ENCODE assay signal across 8 cellular contexts in the genomic region with DNA sequence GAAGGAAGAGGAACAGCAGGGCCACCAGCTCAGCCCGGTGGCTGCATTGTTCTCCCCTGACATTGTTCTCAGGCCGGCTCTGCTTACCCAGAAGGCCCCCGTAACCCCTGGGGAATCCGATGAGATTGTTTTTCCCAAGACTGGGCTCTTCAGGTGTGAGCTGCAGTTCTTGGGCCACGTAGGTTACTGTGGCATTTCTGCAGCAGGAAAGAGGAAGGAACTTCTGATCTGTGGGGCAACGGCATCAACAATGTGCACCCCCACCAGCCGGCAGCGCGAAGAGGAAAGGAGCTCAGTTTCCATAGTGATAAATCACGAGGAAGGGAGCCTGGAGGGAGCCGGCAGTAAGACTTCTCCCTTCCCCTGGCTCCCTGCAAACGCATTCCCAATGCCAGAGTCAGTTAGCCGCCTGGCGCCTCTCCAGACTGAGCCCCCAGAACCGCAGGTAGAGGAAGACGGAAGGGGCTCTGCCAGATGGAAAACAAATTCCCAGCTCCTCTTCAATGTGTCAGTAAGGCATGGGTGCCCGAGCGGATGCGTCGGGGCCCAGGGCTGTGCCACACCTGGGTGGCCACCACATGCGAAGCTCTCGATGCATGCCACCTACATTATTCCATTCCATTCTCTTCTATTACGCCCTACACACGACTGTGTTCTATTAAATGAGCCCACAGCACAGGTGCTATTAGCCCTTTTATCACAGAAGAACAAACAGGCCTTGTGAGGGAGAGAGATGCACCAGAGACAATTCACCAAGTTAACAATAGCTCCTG. TPM values are rescaled to one million over a fixed set of nuclear protein-coding genes. Genes with fewer than 3 reads are reported as not detected.
DNase-seq lines count a peak whose midpoint lies in the region; ATAC-seq, FAIRE-seq and TF ChIP-seq lines count a peak whose summit lies in the region.

No MANE protein-coding gene starts in this region.

- peaks cover 0 to 9% (median 0%) of the 10 kb centered on the region in 11 experiments; a peak in 1 of 22 replicates for H4K20me1 ChIP-seq in BLaER1 treated with 17β-estradiol and CSF1 and Interleukin-3, amounts not matched to agents 10 nM and 100 nM

- H3K36me3 Mint-ChIP-seq in brain, result no peaks in the 10 kb centered on the region

- no peaks in the 10 kb centered on the region for H3K27me3 ChIP-seq in BLaER1 treated with 17β-estradiol and CSF1 and Interleukin-3, amounts not matched to agents 10 nM and 100 nM

- TF ChIP-seq CTCF in brain (conservative IDR thresholded peaks at IDR 0.05) (no peak), kidney (IDR thresholded peaks at IDR 0.05; ENCODE audit: borderline replicate concordance, extremely low read depth, insufficient read depth) (no peak)

- peak overlapping the region; percentile 57 to 97 (median 88) for H3K27ac Mint-ChIP-seq in brain

- no peaks in the 10 kb centered on the region; a peak in 1 of 22 replicates for H3K36me3 ChIP-seq in BLaER1 treated with 17β-estradiol and CSF1 and Interleukin-3, amounts not matched to agents 10 nM and 100 nM
- H3K36me3 ChIP-seq in kidney (ENCODE audit: control insufficient read depth in 1 of 2, insufficient read depth in 2 of 2, low read length in 2 of 2), result no peaks in the 10 kb centered on the region

- H3K4me2 ChIP-seq in BLaER1 treated with 17β-estradiol and CSF1 and Interleukin-3, amounts not matched to agents 10 nM and 100 nM, result peak overlapping the region; percentile 83 to 97 (median 90)

- peak overlapping the region; percentile 62 to 79 (median 68); a peak in 21 of 22 replicates for H3K9ac ChIP-seq in BLaER1 treated with 17β-estradiol and CSF1 and Interleukin-3, amounts not matched to agents 10 nM and 100 nM
- H3K9ac ChIP-seq in kidney (ENCODE audit: low read length in 2 of 2), result no peak overlapping the region

- H3K9me3 ChIP-seq in BLaER1 treated with 17β-estradiol and CSF1 and Interleukin-3, amounts not matched to agents 10 nM and 100 nM (replicated peaks in 1 of 11), result no peaks in the 10 kb centered on the region
- no peaks in the 10 kb centered on the region for H3K9me3 ChIP-seq in kidney (ENCODE audit: control insufficient read depth in 1 of 2, low read length in 2 of 2)

- H3K4me1 Mint-ChIP-seq in brain, result peaks cover 25% of the 10 kb centered on the region

- ATAC-seq in SK-N-SH treated with all-trans-retinoic acid at 6 μM for 48 hours, result no peak; the same call in 2 of the 3 replicates

- intact Hi-C loops in kidney (cut with DNase I), result loop anchor here (5.0 kb wide), 1 partner anchor 100 kb away; no protein-coding TSS in a partner anchor

- H3K4me1 ChIP-seq in BLaER1 treated with 17β-estradiol and CSF1 and Interleukin-3, amounts not matched to agents 10 nM and 100 nM, result peaks cover 36 to 88% (median 62%) of the 10 kb centered on the region in 10 experiments
- peaks cover 3% of the 10 kb centered on the region in 2 donors for H3K4me1 ChIP-seq in kidney (ENCODE audit: control insufficient read depth in 1 of 2, insufficient read depth in 1 of 2, low read depth in 1 of 2, low read length in 2 of 2)

- H3K4me3 Mint-ChIP-seq in brain, result peak overlapping the region; percentile 51 to 75 (median 69)

- H3K27me3 Mint-ChIP-seq in brain, result peaks cover 8% of the 10 kb centered on the region

- peak overlapping the region; percentile 68 to 85 (median 77); a peak in 21 of 22 replicates for H3K27ac ChIP-seq in BLaER1 treated with 17β-estradiol and CSF1 and Interleukin-3, amounts not matched to agents 10 nM and 100 nM
- H3K27ac ChIP-seq in kidney (ENCODE audit: low read depth in 2 of 2, low read length in 2 of 2), result no peak overlapping the region

- H3K4me3 ChIP-seq in BLaER1 treated with 17β-estradiol and CSF1 and Interleukin-3, amounts not matched to agents 10 nM and 100 nM, result peak overlapping the region in 8 of 10 experiments; percentile 8 to 60 (median 47); a peak in 13 of 20 replicates
- H3K4me3 ChIP-seq in kidney (ENCODE audit: low read length in 2 of 2), result peak overlapping the region; percentile 21 to 32

- peaks cover 0 to 3% (median 0%) of the 10 kb centered on the region in 5 experiments for H3K9me3 Mint-ChIP-seq in brain

- FAIRE-seq in kidney (lab: Jason Lieb, UNC), result no peak

- DNase-seq in NCI-H1436 (lab: John Stamatoyannopoulos, UW), result peak; percentile 72
- DNase-seq in kidney, result peak; percentile 79
- peak; percentile 12 for DNase-seq in smooth muscle cell of the brain vasculature (ENCODE audit: low read depth, low spot score)
- DNase-seq in stimulated activated CD4-positive, alpha-beta T cell treated with anti-CD3 and anti-CD28 coated beads, Interleukin-4, amount 100 ng/mL, for 24 hours, result no peak
- DNase-seq in T1000 (lab: John Stamatoyannopoulos, UW), result no peak

TF ChIP-seq in SK-N-SH treated with all-trans-retinoic acid at 6 μM for 48 hours, 23 proteins besides CTCF, POLR2A, EP300 and RAD21:
- TF ChIP-seq ESRRG (CRISPR knock-in tag; IDR thresholded peaks at IDR 0.05), result no peak
- no peak for TF ChIP-seq ZFP30 (CRISPR knock-in tag; IDR thresholded peaks at IDR 0.05)
- TF ChIP-seq RARB (CRISPR knock-in tag; IDR thresholded peaks at IDR 0.05), result no peak
- TF ChIP-seq BACH2 (CRISPR knock-in tag; IDR thresholded peaks at IDR 0.05; ENCODE audit: borderline replicate concordance), result no peak
- no peak for TF ChIP-seq TCF4 (CRISPR knock-in tag; IDR thresholded peaks at IDR 0.05; ENCODE audit: borderline replicate concordance)
- TF ChIP-seq, protein P1, sequence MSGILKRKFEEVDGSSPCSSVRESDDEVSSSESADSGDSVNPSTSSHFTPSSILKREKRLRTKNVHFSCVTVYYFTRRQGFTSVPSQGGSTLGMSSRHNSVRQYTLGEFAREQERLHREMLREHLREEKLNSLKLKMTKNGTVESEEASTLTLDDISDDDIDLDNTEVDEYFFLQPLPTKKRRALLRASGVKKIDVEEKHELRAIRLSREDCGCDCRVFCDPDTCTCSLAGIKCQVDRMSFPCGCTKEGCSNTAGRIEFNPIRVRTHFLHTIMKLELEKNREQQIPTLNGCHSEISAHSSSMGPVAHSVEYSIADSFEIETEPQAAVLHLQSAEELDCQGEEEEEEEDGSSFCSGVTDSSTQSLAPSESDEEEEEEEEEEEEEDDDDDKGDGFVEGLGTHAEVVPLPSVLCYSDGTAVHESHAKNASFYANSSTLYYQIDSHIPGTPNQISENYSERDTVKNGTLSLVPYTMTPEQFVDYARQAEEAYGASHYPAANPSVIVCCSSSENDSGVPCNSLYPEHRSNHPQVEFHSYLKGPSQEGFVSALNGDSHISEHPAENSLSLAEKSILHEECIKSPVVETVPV (CRISPR knock-in tag; IDR thresholded peaks at IDR 0.05), result no peak
- no peak for TF ChIP-seq ARNTL (CRISPR knock-in tag; IDR thresholded peaks at IDR 0.05; ENCODE audit: borderline replicate concordance, low read depth)
- TF ChIP-seq CSDC2 (CRISPR knock-in tag; IDR thresholded peaks at IDR 0.05), result no peak
- TF ChIP-seq ZFP3 (CRISPR knock-in tag; IDR thresholded peaks at IDR 0.05), result no peak
- TF ChIP-seq, protein P2, sequence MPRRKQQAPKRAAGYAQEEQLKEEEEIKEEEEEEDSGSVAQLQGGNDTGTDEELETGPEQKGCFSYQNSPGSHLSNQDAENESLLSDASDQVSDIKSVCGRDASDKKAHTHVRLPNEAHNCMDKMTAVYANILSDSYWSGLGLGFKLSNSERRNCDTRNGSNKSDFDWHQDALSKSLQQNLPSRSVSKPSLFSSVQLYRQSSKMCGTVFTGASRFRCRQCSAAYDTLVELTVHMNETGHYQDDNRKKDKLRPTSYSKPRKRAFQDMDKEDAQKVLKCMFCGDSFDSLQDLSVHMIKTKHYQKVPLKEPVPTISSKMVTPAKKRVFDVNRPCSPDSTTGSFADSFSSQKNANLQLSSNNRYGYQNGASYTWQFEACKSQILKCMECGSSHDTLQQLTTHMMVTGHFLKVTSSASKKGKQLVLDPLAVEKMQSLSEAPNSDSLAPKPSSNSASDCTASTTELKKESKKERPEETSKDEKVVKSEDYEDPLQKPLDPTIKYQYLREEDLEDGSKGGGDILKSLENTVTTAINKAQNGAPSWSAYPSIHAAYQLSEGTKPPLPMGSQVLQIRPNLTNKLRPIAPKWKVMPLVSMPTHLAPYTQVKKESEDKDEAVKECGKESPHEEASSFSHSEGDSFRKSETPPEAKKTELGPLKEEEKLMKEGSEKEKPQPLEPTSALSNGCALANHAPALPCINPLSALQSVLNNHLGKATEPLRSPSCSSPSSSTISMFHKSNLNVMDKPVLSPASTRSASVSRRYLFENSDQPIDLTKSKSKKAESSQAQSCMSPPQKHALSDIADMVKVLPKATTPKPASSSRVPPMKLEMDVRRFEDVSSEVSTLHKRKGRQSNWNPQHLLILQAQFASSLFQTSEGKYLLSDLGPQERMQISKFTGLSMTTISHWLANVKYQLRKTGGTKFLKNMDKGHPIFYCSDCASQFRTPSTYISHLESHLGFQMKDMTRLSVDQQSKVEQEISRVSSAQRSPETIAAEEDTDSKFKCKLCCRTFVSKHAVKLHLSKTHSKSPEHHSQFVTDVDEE (CRISPR knock-in tag; IDR thresholded peaks at IDR 0.05), result no peak
- no peak for TF ChIP-seq ISL1 (CRISPR knock-in tag; IDR thresholded peaks at IDR 0.05)
- TF ChIP-seq OSR1 (CRISPR knock-in tag; IDR thresholded peaks at IDR 0.05), result no peak
- TF ChIP-seq ZNF70 (CRISPR knock-in tag; IDR thresholded peaks at IDR 0.05), result no peak
- TF ChIP-seq, protein P3, sequence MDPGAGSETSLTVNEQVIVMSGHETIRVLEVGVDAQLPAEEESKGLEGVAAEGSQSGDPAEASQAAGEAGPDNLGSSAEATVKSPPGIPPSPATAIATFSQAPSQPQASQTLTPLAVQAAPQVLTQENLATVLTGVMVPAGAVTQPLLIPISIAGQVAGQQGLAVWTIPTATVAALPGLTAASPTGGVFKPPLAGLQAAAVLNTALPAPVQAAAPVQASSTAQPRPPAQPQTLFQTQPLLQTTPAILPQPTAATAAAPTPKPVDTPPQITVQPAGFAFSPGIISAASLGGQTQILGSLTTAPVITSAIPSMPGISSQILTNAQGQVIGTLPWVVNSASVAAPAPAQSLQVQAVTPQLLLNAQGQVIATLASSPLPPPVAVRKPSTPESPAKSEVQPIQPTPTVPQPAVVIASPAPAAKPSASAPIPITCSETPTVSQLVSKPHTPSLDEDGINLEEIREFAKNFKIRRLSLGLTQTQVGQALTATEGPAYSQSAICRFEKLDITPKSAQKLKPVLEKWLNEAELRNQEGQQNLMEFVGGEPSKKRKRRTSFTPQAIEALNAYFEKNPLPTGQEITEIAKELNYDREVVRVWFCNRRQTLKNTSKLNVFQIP (CRISPR knock-in tag; IDR thresholded peaks at IDR 0.05; ENCODE audit: borderline replicate concordance, low read depth), result no peak
- no peak for TF ChIP-seq ZNF565 (CRISPR knock-in tag; conservative IDR thresholded peaks at IDR 0.05; ENCODE audit: low read depth)

RNA-seq across cellular contexts. Expression of a gene that starts 21.5 kb away (rescaled TPM):
- polyA plus RNA-seq in brain (ENCODE audit: insufficient read depth, low read depth, low replicate concordance), result 31.6 TPM
- total RNA-seq in kidney, result 321 TPM
- polyA plus RNA-seq in kidney (ENCODE audit: insufficient read depth, low read depth, low replicate concordance), result 44.3 TPM

RNA-seq across cellular contexts. Expression of a gene that starts 36.7 kb away (rescaled TPM):
- polyA plus RNA-seq in brain (ENCODE audit: insufficient read depth, low read depth, low replicate concordance) (0.90 TPM), kidney (ENCODE audit: insufficient read depth, low read depth, low replicate concordance) (2.2 TPM)
- total RNA-seq in kidney, result 17.8 TPM

Comparison
In these comparisons a context has a peak if more than half of its experiments do, and no peak if none do; other contexts are left out.
1. H3K27ac ChIP-seq: peak in BLaER1 treated with 17β-estradiol and CSF1 and Interleukin-3, amounts not matched to agents 10 nM and 100 nM (11 of 11); none in kidney (0 of 2).
2. H3K9ac ChIP-seq: peak in BLaER1 treated with 17β-estradiol and CSF1 and Interleukin-3, amounts not matched to agents 10 nM and 100 nM (11 of 11); none in kidney (0 of 2).
3. DNase-seq: peak in NCI-H1436 (single experiment), kidney (single experiment) and smooth muscle cell of the brain vasculature (single experiment); none in stimulated activated CD4-positive, alpha-beta T cell treated with anti-CD3 and anti-CD28 coated beads, Interleukin-4, amount 100 ng/mL, for 24 hours (single experiment) and T1000 (single experiment).